ENCODE assay signal across 1 cellular context in genomic region chr2:165810418-165810817, GRCh38.
TF ChIP-seq lines count a peak whose summit lies in the region.

No MANE protein-coding gene starts in this region.

TF ChIP-seq in GM23338, 12 proteins besides CTCF, POLR2A, EP300 and RAD21 (continued from another document):
- no peak for TF ChIP-seq ZNF462 (CRISPR knock-in tag; IDR thresholded peaks at IDR 0.05)
- TF ChIP-seq ETS1 (IDR thresholded peaks at IDR 0.05): no peak
- no peak for TF ChIP-seq STAT1 (IDR thresholded peaks at IDR 0.05; ENCODE audit: unreplicated experiment)
- TF ChIP-seq EZH2 (IDR thresholded peaks at IDR 0.05; ENCODE audit: low read depth, unreplicated experiment): no peak
- TF ChIP-seq ZNF331 (CRISPR knock-in tag; IDR thresholded peaks at IDR 0.05; ENCODE audit: low read depth): no peak
- TF ChIP-seq POLR2AphosphoS5 (IDR thresholded peaks at IDR 0.05; ENCODE audit: low read depth): no peak
- no peak for TF ChIP-seq NANOG (IDR thresholded peaks at IDR 0.05; ENCODE audit: borderline replicate concordance)
- no peak for TF ChIP-seq ZNF114 (CRISPR knock-in tag; IDR thresholded peaks at IDR 0.05)
- TF ChIP-seq CREB1 (CRISPR knock-in tag; IDR thresholded peaks at IDR 0.05; ENCODE audit: low read depth): no peak
